In the genomic region with DNA sequence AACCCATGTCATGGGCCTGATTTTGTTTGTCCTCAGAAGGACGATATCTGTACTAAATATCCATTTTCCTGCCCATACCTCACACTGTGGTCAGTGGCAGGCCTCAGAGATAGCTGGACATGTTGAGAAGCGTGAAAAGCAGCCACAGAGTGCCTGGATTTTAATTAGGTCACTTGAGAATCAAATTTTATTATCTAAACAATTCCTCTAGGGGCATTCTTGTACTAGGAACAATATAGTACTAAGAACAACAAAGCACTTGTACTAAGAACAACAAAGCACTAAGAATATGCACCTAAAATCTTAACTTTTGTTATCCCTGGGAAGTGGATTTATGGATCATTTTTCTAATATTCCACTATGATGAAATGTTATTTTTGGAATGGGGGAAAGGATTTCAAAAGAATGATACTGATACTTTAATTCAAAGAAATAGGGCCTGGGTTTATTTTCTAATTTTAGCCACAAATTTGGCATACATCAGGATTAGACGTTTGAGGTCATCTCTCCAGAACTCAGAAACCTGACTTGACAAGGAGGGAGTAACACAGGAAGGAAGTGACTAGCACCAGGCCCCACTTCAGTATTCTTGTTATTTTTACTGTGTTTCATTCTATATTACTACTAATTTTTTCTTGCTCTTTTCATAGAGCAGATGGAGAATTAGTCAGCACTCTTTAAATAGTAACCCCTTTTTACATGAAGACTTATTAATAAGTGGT, we compare ENCODE assay signal across 10 cellular contexts.
DNase-seq lines count a peak whose midpoint lies in the region; ATAC-seq and TF ChIP-seq lines count a peak whose summit lies in the region.
"Had no signal": no experiment of that assay in that cellular context is flagged by ENCODE, and none has a peak within 500 bp of the region (broad histone marks: within the 10 kb centered on the region; RNA-seq: fewer than 3 reads in every experiment).

No MANE protein-coding gene starts in this region.

- no peaks in the 10 kb centered on the region for H3K27me3 ChIP-seq in thyroid gland

- 55 to 57% methylated on average over 3 of the region's 3 CpGs for WGBS in thyroid gland, 2 donors

- H3K27ac ChIP-seq in thyroid gland, result peak overlapping the region in 2 of 3 donors; percentile 11 to 54

- TF ChIP-seq POLR2A in thyroid gland (IDR thresholded peaks at IDR 0.05), result no peak

- peaks cover 19 to 20% of the 10 kb centered on the region in 2 donors for H3K4me1 ChIP-seq in thyroid gland

- peak; percentile 48 to 56 for ATAC-seq in activated CD4-positive, CD25-positive, alpha-beta regulatory T cell treated with anti-CD3 and anti-CD28 coated beads, Interleukin-2, amount 50 U/mL, for 24 hours
- ATAC-seq in left ventricle myocardium superior, result peak; percentile 55
- no peak for ATAC-seq in HG03175 (IDR thresholded peaks at IDR 0.05; ENCODE audit: unreplicated experiment)

- no peak overlapping the region for H3K4me3 ChIP-seq in thyroid gland (replicated peaks in 1 of 3)

- intact Hi-C loops in left ventricle myocardium superior (cut with micrococcal nuclease), result no loop called here
- intact Hi-C loops in thyroid gland (cut with DNase I), result no loop called here

- TF ChIP-seq CTCF in thyroid gland (IDR thresholded peaks at IDR 0.05), result peak in 1 of 6 experiments; percentile 18

- H3K9me3 ChIP-seq in thyroid gland, result no peaks in the 10 kb centered on the region

- no peak for DNase-seq in activated CD4-positive, CD25-positive, alpha-beta regulatory T cell treated with anti-CD3 and anti-CD28 coated beads, Interleukin-2, amount 50 U/mL, for 72 hours
- DNase-seq in astrocyte of the hippocampus (ENCODE audit: low read depth, low spot score) (peak; percentile 17), left ventricle myocardium superior (no peak), thyroid gland (no peak), CD1c-positive myeloid dendritic cell (ENCODE audit: extremely low spot score) (no peak), NCI-H446 (lab: John Stamatoyannopoulos, UW) (no peak)
- DNase-seq: OCI-M1, posterior cingulate gyrus had no signal

- no peaks in the 10 kb centered on the region for H3K36me3 ChIP-seq in thyroid gland
